In genomic region chr4:152522245-152522644, GRCh38 we compare ENCODE assay signal across 23 cellular contexts.
"Had no signal": no experiment of that assay in that cellular context is flagged by ENCODE, and none has a peak within 500 bp of the region (broad histone marks: within the 10 kb centered on the region; RNA-seq: fewer than 3 reads in every experiment).

No MANE protein-coding gene starts in this region.

- H3K27me3 Mint-ChIP-seq: activated CD4-positive, alpha-beta T cell treated with anti-CD3 and anti-CD28 coated beads, Interleukin-2, amount 10 ng/mL, durations not matched to agents 7 days and 5 days; activated CD8-positive, alpha-beta memory T cell treated with anti-CD3 and anti-CD28 coated beads, Interleukin-2, amount 10 ng/mL, durations not matched to agents 7 days and 5 days; activated CD8-positive, alpha-beta T cell treated with anti-CD3 and anti-CD28 coated beads for 36 hours; activated naive CD8-positive, alpha-beta T cell; central memory CD8-positive, alpha-beta T cell had no signal

- DNase-seq: activated CD4-positive, alpha-beta T cell treated with anti-CD3 and anti-CD28 coated beads, Interleukin-2, amount 10 ng/mL, durations not matched to agents 7 days and 5 days; activated CD4-positive, CD25-positive, alpha-beta regulatory T cell treated with anti-CD3 and anti-CD28 coated beads, Interleukin-2, amount 50 U/mL, for 72 hours; activated CD8-positive, alpha-beta memory T cell treated with anti-CD3 and anti-CD28 coated beads, Interleukin-2, amount 10 ng/mL, durations not matched to agents 7 days and 5 days; activated CD8-positive, alpha-beta T cell treated with anti-CD3 and anti-CD28 coated beads for 36 hours; activated naive CD4-positive, alpha-beta T cell; activated T-cell treated with anti-CD3 and anti-CD28 coated beads, Interleukin-2, amount 50 U/mL, for 1 hour; amniotic stem cell; esophagus squamous epithelium; head of caudate nucleus; hypothalamus; islet precursor cell; left cardiac atrium; mesenchymal stem cell; mucosa of descending colon; stimulated activated CD4-positive, alpha-beta T cell treated with anti-CD3 and anti-CD28 coated beads, Interleukin-2, amount 100 ng/mL, for 48 hours; stimulated activated naive CD8-positive, alpha-beta T cell treated with anti-CD3 and anti-CD28 coated beads, Interleukin-15, Interleukin-2, amounts not matched to agents 100 U/mL and 50 U/mL, for 24 hours had no signal

- H3K36me3 ChIP-seq: breast epithelium, esophagus squamous epithelium, gastroesophageal sphincter had no signal

- H3K9me3 ChIP-seq: breast epithelium, esophagus squamous epithelium, gastroesophageal sphincter, mucosa of descending colon had no signal

- H3K4me3 Mint-ChIP-seq: activated CD4-positive, alpha-beta T cell treated with anti-CD3 and anti-CD28 coated beads, Interleukin-2, amount 10 ng/mL, durations not matched to agents 7 days and 5 days; activated CD8-positive, alpha-beta memory T cell treated with anti-CD3 and anti-CD28 coated beads, Interleukin-2, amount 10 ng/mL, durations not matched to agents 7 days and 5 days; activated CD8-positive, alpha-beta T cell treated with anti-CD3 and anti-CD28 coated beads for 36 hours; activated naive CD8-positive, alpha-beta T cell; central memory CD8-positive, alpha-beta T cell; T-helper 2 cell treated with Interferon-gamma antibody and Interleukin-4, amounts not matched to agents 5 μg/mL and 100 μg/mL, for 36 hours had no signal

- H3K9me3 Mint-ChIP-seq: activated CD8-positive, alpha-beta T cell treated with anti-CD3 and anti-CD28 coated beads for 36 hours; activated T-helper 2 cell treated with anti-CD3 and anti-CD28 coated beads, Interferon-gamma antibody, Interleukin-2, Interleukin-4, amounts not matched to agents 10 μg/mL and 5 μg/mL and 100 μg/mL, durations not matched to agents 14 hours and 24 hours and 36 hours; central memory CD8-positive, alpha-beta T cell; T-helper 2 cell treated with Interferon-gamma antibody and Interleukin-4, amounts not matched to agents 5 μg/mL and 100 μg/mL, for 36 hours had no signal

- H3K27ac ChIP-seq: breast epithelium, esophagus squamous epithelium, gastroesophageal sphincter, VCaP had no signal

- H3K27me3 ChIP-seq: breast epithelium, esophagus squamous epithelium, gastroesophageal sphincter had no signal

- H3K27ac Mint-ChIP-seq: activated CD4-positive, alpha-beta T cell treated with anti-CD3 and anti-CD28 coated beads, Interleukin-2, amount 10 ng/mL, durations not matched to agents 7 days and 5 days; activated CD8-positive, alpha-beta memory T cell treated with anti-CD3 and anti-CD28 coated beads, Interleukin-2, amount 10 ng/mL, durations not matched to agents 7 days and 5 days; activated CD8-positive, alpha-beta T cell treated with anti-CD3 and anti-CD28 coated beads for 36 hours; activated naive CD8-positive, alpha-beta T cell; activated T-helper 2 cell treated with anti-CD3 and anti-CD28 coated beads, Interferon-gamma antibody, Interleukin-2, Interleukin-4, amounts not matched to agents 10 μg/mL and 5 μg/mL and 100 μg/mL, durations not matched to agents 14 hours and 24 hours and 36 hours; T-helper 2 cell treated with Interferon-gamma antibody and Interleukin-4, amounts not matched to agents 5 μg/mL and 100 μg/mL, for 36 hours had no signal

- H3K4me3 ChIP-seq: breast epithelium, esophagus squamous epithelium, gastroesophageal sphincter, mucosa of descending colon had no signal

- ATAC-seq: activated CD8-positive, alpha-beta memory T cell treated with anti-CD3 and anti-CD28 coated beads, Interleukin-2, amount 10 ng/mL, durations not matched to agents 7 days and 5 days; activated CD8-positive, alpha-beta T cell treated with anti-CD3 and anti-CD28 coated beads for 36 hours; gastroesophageal sphincter; left cardiac atrium; mucosa of descending colon; stimulated activated naive CD8-positive, alpha-beta T cell treated with anti-CD3 and anti-CD28 coated beads, Interleukin-15, Interleukin-2, amounts not matched to agents 100 U/mL and 50 U/mL, for 24 hours had no signal

- H3K4me1 ChIP-seq: breast epithelium, gastroesophageal sphincter had no signal
